ENCODE assay signal across 1 cellular context in genomic region chr14:93953263-93953662, GRCh38.
A peak's percentile ranks its signal among the peaks of the same experiment; 100 is the strongest.
TF ChIP-seq lines count a peak whose summit lies in the region.

No MANE protein-coding gene starts in this region.

TF ChIP-seq in GM12878, 131 proteins besides CTCF, POLR2A, EP300 and RAD21:
- TF ChIP-seq ZSCAN29 (IDR thresholded peaks at IDR 0.05) (no peak), SMC3 (IDR thresholded peaks at IDR 0.05; ENCODE audit: borderline replicate concordance, low read length) (peak; percentile 34; the same call in 1 of the 2 replicates), ZBTB33 (IDR thresholded peaks at IDR 0.05) (no peak), EED (IDR thresholded peaks at IDR 0.05; ENCODE audit: low read depth) (0 out of 2 replicates have a peak, but pooled peaks have one; percentile 11), GABPA (IDR thresholded peaks at IDR 0.05; ENCODE audit: low read depth) (no peak), TCF12 (IDR thresholded peaks at IDR 0.05; ENCODE audit: low read depth, low read length) (0 out of 2 replicates have a peak, but pooled peaks have one; percentile 22), HDGF (IDR thresholded peaks at IDR 0.05) (no peak)
